In genomic region chr1:43522776-43523480, GRCh38 we compare ENCODE assay signal across 10 cellular contexts. TPM values are rescaled to one million over a fixed set of nuclear protein-coding genes. Genes with fewer than 3 reads are reported as not detected.
DNase-seq lines count a peak whose midpoint lies in the region; ATAC-seq, FAIRE-seq and TF ChIP-seq lines count a peak whose summit lies in the region.
"Had no signal": no experiment of that assay in that cellular context is flagged by ENCODE, and none has a peak within 500 bp of the region (broad histone marks: within the 10 kb centered on the region; RNA-seq: fewer than 3 reads in every experiment).

No MANE protein-coding gene starts in this region.

- no peak for FAIRE-seq in GM12892 (lab: Jason Lieb, UNC)
- FAIRE-seq: frontal cortex had no signal

- H3K4me2 ChIP-seq in mesendoderm (ENCODE audit: low read length): no peak overlapping the region

- H2BK5ac ChIP-seq in mesendoderm (ENCODE audit: low read length): no peak overlapping the region

- peak; percentile 41 for ATAC-seq in body of pancreas
- ATAC-seq in HG03354 (IDR thresholded peaks at IDR 0.05; ENCODE audit: poor library complexity, severe bottlenecking, unreplicated experiment): no peak

- TF ChIP-seq CTCF in Calu3 (IDR thresholded peaks at IDR 0.05; ENCODE audit: unreplicated experiment) (no peak), body of pancreas (IDR thresholded peaks at IDR 0.05) (no peak), BE2C (IDR thresholded peaks at IDR 0.05; ENCODE audit: low read depth, low read length) (no peak), CD14-positive monocyte (IDR thresholded peaks at IDR 0.05) (no peak)

- no peaks in the 10 kb centered on the region for H3K27me3 Mint-ChIP-seq in Calu3 (ENCODE audit: unreplicated experiment)
- H3K27me3 Mint-ChIP-seq in CD14-positive monocyte (ENCODE audit: low read depth in 3 of 3): peaks cover 3 to 14% (median 9%) of the 10 kb centered on the region in 3 donors

- H3K79me1 ChIP-seq in mesendoderm (ENCODE audit: low read length): no peaks in the 10 kb centered on the region

- no peak overlapping the region for H2BK120ac ChIP-seq in mesendoderm (ENCODE audit: low read depth, low read length)

- H3K4me3 Mint-ChIP-seq in Calu3 (ENCODE audit: low read depth, unreplicated experiment) (no peak overlapping the region), CD14-positive monocyte (no peak overlapping the region)

- peak overlapping the region; percentile 37 for H3K27ac Mint-ChIP-seq in Calu3 (ENCODE audit: unreplicated experiment)
- peak overlapping the region in 1 of 7 donors; percentile 9 for H3K27ac Mint-ChIP-seq in CD14-positive monocyte

- H3K36me3 Mint-ChIP-seq in Calu3 (ENCODE audit: insufficient read depth, unreplicated experiment) (peaks cover 11% of the 10 kb centered on the region), CD14-positive monocyte (no peaks in the 10 kb centered on the region)

- H3K23ac ChIP-seq in mesendoderm (ENCODE audit: low read length): no peak overlapping the region

- TF ChIP-seq POLR2A in body of pancreas (IDR thresholded peaks at IDR 0.05) (no peak), GM12892 (IDR thresholded peaks at IDR 0.05; ENCODE audit: low read depth, low read length) (no peak)

- no peak overlapping the region for H2BK15ac ChIP-seq in mesendoderm (replicated peaks; ENCODE audit: low read depth)

- no peak overlapping the region for H4K5ac ChIP-seq in mesendoderm (ENCODE audit: low read length)

- H3K4me3 ChIP-seq in body of pancreas (no peak overlapping the region), mesendoderm (ENCODE audit: low read length) (no peak overlapping the region), BE2C (ENCODE audit: low read depth, low read length) (no peak overlapping the region)

- no peak overlapping the region for H3K9ac ChIP-seq in mesendoderm (ENCODE audit: low read length)

- DNase-seq in Calu3 (peak; percentile 71), NCI-H2196 (lab: John Stamatoyannopoulos, UW; ENCODE audit: unreplicated experiment) (peak; percentile 55), body of pancreas (peak in 2 of 4 donors; percentile 37 to 65), mesendoderm (peak; percentile 60), BE2C (no peak), CD14-positive monocyte (ENCODE audit: low spot score) (no peak), GM12892 (ENCODE audit: insufficient read length) (no peak)
- DNase-seq: activated gamma-delta T cell treated with Interleukin-2 at 50 U/mL for 16 hours had no signal

- CTCF ChIA-PET in Calu3 (lab: Charles Lee): interaction anchor here (0.7 kb wide), 1 partner anchor 166 kb away, joined by 4 read pairs; no protein-coding TSS in a partner anchor

- H3K27me3 ChIP-seq in body of pancreas (no peaks in the 10 kb centered on the region), mesendoderm (ENCODE audit: insufficient read depth, low read length, poor library complexity) (no peaks in the 10 kb centered on the region), BE2C (no peaks in the 10 kb centered on the region)

- no peak overlapping the region for H3K4ac ChIP-seq in mesendoderm (ENCODE audit: low read depth, low read length)

- H3K4me1 Mint-ChIP-seq in Calu3 (ENCODE audit: low read depth, unreplicated experiment): peaks cover 39% of the 10 kb centered on the region
- H3K4me1 Mint-ChIP-seq in CD14-positive monocyte: peaks cover 9% of the 10 kb centered on the region

- no peak overlapping the region for H3K18ac ChIP-seq in mesendoderm (ENCODE audit: low read length)

- no peak overlapping the region for H3K27ac ChIP-seq in body of pancreas
- H3K27ac ChIP-seq in mesendoderm (ENCODE audit: low read depth, low read length): no peak overlapping the region

- H3K9me3 Mint-ChIP-seq in Calu3 (ENCODE audit: low read depth, unreplicated experiment) (peaks cover 10% of the 10 kb centered on the region), CD14-positive monocyte (peaks cover 0 to under 1% (median 0%) of the 10 kb centered on the region in 7 donors)

- intact Hi-C loops in Calu3 (cut with micrococcal nuclease; ENCODE audit: unreplicated experiment) (no loop called here), body of pancreas (cut with DNase I) (no loop called here), CD14-positive monocyte (cut with micrococcal nuclease) (loop anchor here in 1 of 2 donors (10.0 kb wide), 1 partner anchor 522 kb away; no protein-coding TSS in a partner anchor)

- H3K79me2 ChIP-seq in mesendoderm (ENCODE audit: control insufficient read depth, insufficient read depth, low read length): no peaks in the 10 kb centered on the region

- 69 to 75% methylated on average over 13 of the region's 13 CpGs for WGBS in body of pancreas, 2 donors
- no CpG with 5 or more reads among the region's 13 CpGs for WGBS in mesendoderm (ENCODE audit: extremely low coverage, insufficient coverage, low lambda C conversion rate)

- H3K4me1 ChIP-seq in body of pancreas (peaks cover 7% of the 10 kb centered on the region), mesendoderm (ENCODE audit: control insufficient read depth, low read depth, low read length) (no peaks in the 10 kb centered on the region), BE2C (no peaks in the 10 kb centered on the region)

- H3K9me3 ChIP-seq in body of pancreas (no peaks in the 10 kb centered on the region), BE2C (no peaks in the 10 kb centered on the region)

- no peak overlapping the region for H3K56ac ChIP-seq in mesendoderm (ENCODE audit: low read length)

- H3K36me3 ChIP-seq in body of pancreas (replicated peaks in 1 of 2; ENCODE audit: insufficient read depth in 1 of 2, low read depth in 2 of 2) (no peaks in the 10 kb centered on the region), mesendoderm (ENCODE audit: control insufficient read depth, insufficient read depth, low read length) (no peaks in the 10 kb centered on the region), BE2C (no peaks in the 10 kb centered on the region)

- H4K8ac ChIP-seq in mesendoderm (ENCODE audit: low read depth, low read length): no peak overlapping the region

- no TSS peak for BruUV-seq in Calu3 (replicated peaks; lab: Mats Ljungman, UMichigan)

- H2AK5ac ChIP-seq in mesendoderm (ENCODE audit: low read length): no peak overlapping the region

RNA-seq across cellular contexts. Expression of gene PTPRF, which starts 7.8 kb away (rescaled TPM):
- total RNA-seq in Calu3 (2022) (240 and 318 TPM in 2 replicates), body of pancreas (10 to 100 TPM; 81.7 to 89.0 TPM)
- 91.9 TPM for polyA plus RNA-seq in mesendoderm (2013, experiment 1 of 2)
- polyA plus RNA-seq in mesendoderm (2013, experiment 2 of 2): 92.8 TPM
- 8.3 TPM for polyA plus RNA-seq in BE2C (2012; ENCODE audit: insufficient read depth, insufficient read length, low read depth)
- not detected for polyA plus RNA-seq in CD14-positive monocyte
- 1.3 TPM for polyA plus RNA-seq in GM12892 (2012; ENCODE audit: missing spikeins)

Comparison
In these comparisons a context has a peak if more than half of its experiments do, and no peak if none do; other contexts are left out.
1. DNase-seq: peak in Calu3 (single experiment), NCI-H2196 (single experiment) and mesendoderm (single experiment); none in BE2C (single experiment), CD14-positive monocyte (single experiment) and GM12892 (single experiment).